34 cellular contexts compared by ENCODE assay signal in the genomic region with DNA sequence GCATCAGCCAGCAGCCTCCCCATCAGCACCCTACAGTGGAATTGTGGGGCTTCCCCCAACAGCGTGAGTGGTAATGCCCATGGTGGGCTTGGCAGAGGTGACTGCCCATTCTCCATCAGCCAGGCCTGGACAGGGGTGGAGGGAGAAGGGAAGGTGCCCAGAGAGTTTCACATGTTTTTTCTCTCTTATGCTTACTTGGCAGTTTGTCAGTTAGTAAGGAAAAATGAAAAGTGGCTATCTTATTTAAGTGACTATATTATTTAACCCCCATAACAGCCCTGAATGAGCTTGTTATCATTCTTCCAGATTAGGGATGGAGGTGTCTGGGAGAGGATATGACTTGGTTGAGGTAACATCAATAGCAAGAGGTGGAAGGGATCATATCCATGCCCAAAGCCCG.
DNase-seq lines count a peak whose midpoint lies in the region; ATAC-seq, FAIRE-seq and TF ChIP-seq lines count a peak whose summit lies in the region.
"Had no signal": no experiment of that assay in that cellular context is flagged by ENCODE, and none has a peak within 500 bp of the region (broad histone marks: within the 10 kb centered on the region; RNA-seq: fewer than 3 reads in every experiment).

No MANE protein-coding gene starts in this region.

- no peak overlapping the region for H2BK20ac ChIP-seq in IMR-90 (ENCODE audit: low read depth, low read length)

- in situ Hi-C loops in HepG2 (cut with HindIII; ENCODE audit: extremely low pct_ligation_motif_present, low pct_unique_long_range_greater_than_20kb) (no loop called here), IMR-90 (cut with MboI; ENCODE audit: low sequenced_read_pairs) (no loop called here)

- no peak overlapping the region for H3K9ac ChIP-seq in HepG2 (ENCODE audit: insufficient read depth, low read depth, low read length)
- no peak overlapping the region for H3K9ac ChIP-seq in IMR-90 (ENCODE audit: low read depth, low read length)
- H3K9ac ChIP-seq: BLaER1; BLaER1 treated with 17β-estradiol and CSF1 and Interleukin-3, amounts not matched to agents 10 nM and 100 nM had no signal

- no peak overlapping the region for H2BK5ac ChIP-seq in IMR-90 (ENCODE audit: low read depth, low read length, poor library complexity, severe bottlenecking)

- H3K4me3 ChIP-seq in HepG2 (replicated peaks in 1 of 3; ENCODE audit: insufficient read depth in 1 of 3, low read depth in 2 of 3, low read length in 3 of 3) (no peak overlapping the region), right lobe of liver (no peak overlapping the region), A549 (no peak overlapping the region), IMR-90 (ENCODE audit: insufficient read depth, low read depth, low read length) (no peak overlapping the region), esophagus muscularis mucosa (no peak overlapping the region), heart right ventricle (no peak overlapping the region), vagina (no peak overlapping the region)
- H3K4me3 ChIP-seq: BLaER1; BLaER1 treated with 17β-estradiol and CSF1 and Interleukin-3, amounts not matched to agents 10 nM and 100 nM had no signal

- POLR2A ChIA-PET in HepG2 (lab: Yijun Ruan, JAX) = no interaction called here
- POLR2A ChIA-PET in A549 (lab: Yijun Ruan, JAX) = no interaction called here
- POLR2A ChIA-PET in IMR-90 (lab: Charles Lee; ENCODE audit: unreplicated experiment) = no interaction called here

- no peak overlapping the region for H4K91ac ChIP-seq in IMR-90 (ENCODE audit: insufficient read depth, low read depth, low read length)

- H4K8ac ChIP-seq in IMR-90 (ENCODE audit: low read depth in 2 of 2, low read length in 2 of 2) = no peak overlapping the region

- H3K79me2 ChIP-seq in HepG2 (ENCODE audit: insufficient read depth, low read length) = no peaks in the 10 kb centered on the region

- no peak overlapping the region for H2AK9ac ChIP-seq in IMR-90 (replicated peaks; ENCODE audit: low read depth, low read length, poor library complexity)

- no peak overlapping the region for H2BK120ac ChIP-seq in IMR-90 (ENCODE audit: low read depth, low read length)

- no peak overlapping the region for H3K4ac ChIP-seq in IMR-90 (ENCODE audit: low read depth, low read length)

- no peak overlapping the region for H2AK5ac ChIP-seq in IMR-90 (ENCODE audit: low read depth, low read length)

- no peak overlapping the region for H3K18ac ChIP-seq in IMR-90 (ENCODE audit: low read depth, low read length)

- H3K27me3 ChIP-seq in HepG2 (ENCODE audit: control insufficient read depth in 1 of 2, insufficient read depth in 2 of 2, low read length in 2 of 2) (no peaks in the 10 kb centered on the region), right lobe of liver (no peaks in the 10 kb centered on the region), IMR-90 (ENCODE audit: control insufficient read depth, insufficient read depth, low read length) (no peaks in the 10 kb centered on the region), esophagus muscularis mucosa (no peaks in the 10 kb centered on the region), heart right ventricle (no peaks in the 10 kb centered on the region), vagina (no peaks in the 10 kb centered on the region)
- H3K27me3 ChIP-seq: BE2C; BLaER1; BLaER1 treated with 17β-estradiol and CSF1 and Interleukin-3, amounts not matched to agents 10 nM and 100 nM had no signal

- ATAC-seq in HepG2 (no peak), right lobe of liver (no peak), A549 (no peak), IMR-90 (ENCODE audit: low read depth) (no peak), heart right ventricle (no peak), GM18868 (IDR thresholded peaks at IDR 0.05; ENCODE audit: unreplicated experiment) (no peak)
- ATAC-seq: CD8-positive, alpha-beta T cell had no signal

- no peak overlapping the region for H3K27ac ChIP-seq in HepG2 (ENCODE audit: extremely low read length, insufficient read depth, low read length)
- H3K27ac ChIP-seq in right lobe of liver = no peak overlapping the region
- H3K27ac ChIP-seq in A549 = no peak overlapping the region
- no peak overlapping the region for H3K27ac ChIP-seq in IMR-90 (ENCODE audit: insufficient read depth, low read length)
- H3K27ac ChIP-seq in esophagus muscularis mucosa (replicated peaks in 1 of 4) = no peak overlapping the region
- H3K27ac ChIP-seq in heart right ventricle = no peak overlapping the region
- H3K27ac ChIP-seq in vagina = no peak overlapping the region
- H3K27ac ChIP-seq: 22Rv1, BLaER1, C4-2B had no signal

- H3K4me2 ChIP-seq in HepG2 (ENCODE audit: low read depth, low read length) (no peak overlapping the region), A549 (no peak overlapping the region), IMR-90 (ENCODE audit: low read depth, low read length) (no peak overlapping the region)
- H3K4me2 ChIP-seq: BLaER1; BLaER1 treated with 17β-estradiol and CSF1 and Interleukin-3, amounts not matched to agents 10 nM and 100 nM had no signal

- H3K36me3 ChIP-seq in HepG2 (replicated peaks in 1 of 2; ENCODE audit: control insufficient read depth in 1 of 2, insufficient read depth in 2 of 2, low read length in 2 of 2) (no peaks in the 10 kb centered on the region), right lobe of liver (no peaks in the 10 kb centered on the region), IMR-90 (ENCODE audit: control insufficient read depth, insufficient read depth, low read length) (no peaks in the 10 kb centered on the region), esophagus muscularis mucosa (no peaks in the 10 kb centered on the region), heart right ventricle (no peaks in the 10 kb centered on the region), vagina (no peaks in the 10 kb centered on the region)
- H3K36me3 ChIP-seq: BE2C; BLaER1; BLaER1 treated with 17β-estradiol and CSF1 and Interleukin-3, amounts not matched to agents 10 nM and 100 nM had no signal

- TF ChIP-seq CTCF in HepG2 (CRISPR knock-in tag; IDR thresholded peaks at IDR 0.05) (no peak), right lobe of liver (IDR thresholded peaks at IDR 0.05) (no peak), A549 (IDR thresholded peaks at IDR 0.05) (no peak), IMR-90 (conservative IDR thresholded peaks at IDR 0.05; ENCODE audit: low read depth, low read length) (no peak), esophagus muscularis mucosa (IDR thresholded peaks at IDR 0.05) (no peak), heart right ventricle (IDR thresholded peaks at IDR 0.05) (no peak), vagina (IDR thresholded peaks at IDR 0.05) (no peak)

- DNase-seq in HepG2 (ENCODE audit: low spot score) (no peak), right lobe of liver (no peak), A549 (ENCODE audit: low read depth in 1 of 2, low spot score in 1 of 2) (no peak), IMR-90 (no peak), esophagus muscularis mucosa (ENCODE audit: extremely low spot score) (peak; percentile 42), heart right ventricle (no peak), vagina (ENCODE audit: extremely low spot score in 2 of 2) (no peak)
- DNase-seq: 8988T; ACHN; AML-193; BE2C; C1 segment of cervical spinal cord; Caco-2; Calu3; CD4-positive, alpha-beta memory T cell; CD4-positive, alpha-beta T cell; CD4-positive, CD25-positive, alpha-beta regulatory T cell; CD8-positive, alpha-beta memory T cell; CD8-positive, alpha-beta T cell; COR-L47; DMS 273 treated with DMSO at 0.1 percent for 48 hours; DMS153; DMS53; DMS79; DMS79 treated with DMSO at 0.1 percent for 48 hours; DND-41; EL had no signal

- FAIRE-seq in HepG2 (lab: Jason Lieb, UNC) (no peak), A549 (lab: Jason Lieb, UNC) (no peak)
- FAIRE-seq: A204.1, D721Med had no signal

- H3K56ac ChIP-seq in IMR-90 (ENCODE audit: extremely low read depth, insufficient read depth, low read length) = no peak overlapping the region

- no peak for TF ChIP-seq EP300 in HepG2 (IDR thresholded peaks at IDR 0.05; ENCODE audit: low read depth in 2 of 2, low read length in 2 of 2)
- TF ChIP-seq EP300 in HepG2 (CRISPR knock-in tag; IDR thresholded peaks at IDR 0.05; ENCODE audit: borderline replicate concordance) = no peak
- TF ChIP-seq EP300 in A549 (IDR thresholded peaks at IDR 0.05) = no peak
- no peak for TF ChIP-seq EP300 in esophagus muscularis mucosa (IDR thresholded peaks at IDR 0.05)

- no peak for TF ChIP-seq RAD21 in HepG2 (CRISPR knock-in tag; IDR thresholded peaks at IDR 0.05)
- TF ChIP-seq RAD21 in A549 (conservative IDR thresholded peaks at IDR 0.05 in 1 of 2, IDR thresholded peaks at IDR 0.05 in 1 of 2) = no peak
- TF ChIP-seq RAD21 in IMR-90 (IDR thresholded peaks at IDR 0.05; ENCODE audit: low read length) = no peak

- H3K23ac ChIP-seq in IMR-90 (ENCODE audit: low read depth, low read length) = no peak overlapping the region

- no peak overlapping the region for H2BK15ac ChIP-seq in IMR-90 (ENCODE audit: low read depth, low read length)

- CTCF ChIA-PET in HepG2 (lab: Yijun Ruan, JAX; ENCODE audit: low intra/inter-chr PET ratio, low total read pairs) = no interaction called here
- CTCF ChIA-PET in A549 (lab: Yijun Ruan, JAX) = no interaction called here
- CTCF ChIA-PET in IMR-90 (lab: Yijun Ruan, JAX) = no interaction called here

- dilution Hi-C loops in IMR-90 (cut with HindIII; ENCODE audit: low sequenced_read_pairs, unreplicated experiment) = no loop called here

- H4K5ac ChIP-seq in IMR-90 (ENCODE audit: low read depth, low read length) = no peak overlapping the region

- H4K20me1 ChIP-seq in HepG2 (ENCODE audit: insufficient read depth, low read length) (no peaks in the 10 kb centered on the region), IMR-90 (ENCODE audit: insufficient read depth, low read length) (no peaks in the 10 kb centered on the region)
- H4K20me1 ChIP-seq: BLaER1; BLaER1 treated with 17β-estradiol and CSF1 and Interleukin-3, amounts not matched to agents 10 nM and 100 nM had no signal

- H3K9me1 ChIP-seq in IMR-90 (ENCODE audit: insufficient read depth, low read length) = no peaks in the 10 kb centered on the region

- intact Hi-C loops in HepG2 (cut with micrococcal nuclease; ENCODE audit: unreplicated experiment) = no loop called here
- intact Hi-C loops in right lobe of liver (cut with DNase I) = no loop called here
- intact Hi-C loops in IMR-90 (cut with micrococcal nuclease) = no loop called here
- intact Hi-C loops in esophagus muscularis mucosa (cut with DNase I) = no loop called here
- intact Hi-C loops in heart right ventricle (cut with DNase I) = loop anchor here in 1 of 10 donors (5.0 kb wide), 1 partner anchor 397 kb away; no protein-coding TSS in a partner anchor
- intact Hi-C loops in vagina (cut with DNase I) = no loop called here

- H3K79me1 ChIP-seq in IMR-90 (ENCODE audit: low read depth in 1 of 2, low read length in 2 of 2) = no peaks in the 10 kb centered on the region

- 3% methylated on average over 2 of the region's 2 CpGs for WGBS in HepG2 (ENCODE audit: low lambda C conversion rate)
- WGBS in right lobe of liver (ENCODE audit: insufficient coverage, low coverage, low lambda C conversion rate, missing lambda C conversion rate) = 50% methylated on average over 1 of the region's 2 CpGs
- 15% methylated on average over 2 of the region's 2 CpGs for WGBS in A549 (ENCODE audit: missing lambda C conversion rate)
- no CpG with 5 or more reads among the region's 2 CpGs for WGBS in IMR-90 (ENCODE audit: extremely low coverage in 2 of 2, insufficient read length in 1 of 2), 2 experiments
- 86% methylated on average over 2 of the region's 2 CpGs for WGBS in esophagus muscularis mucosa
- 80 to 87% methylated on average over 2 of the region's 2 CpGs for WGBS in heart right ventricle, 2 donors

- H3K4me1 ChIP-seq in HepG2 (ENCODE audit: insufficient read depth, low read length) (no peaks in the 10 kb centered on the region), right lobe of liver (no peaks in the 10 kb centered on the region), A549 (no peaks in the 10 kb centered on the region), IMR-90 (ENCODE audit: control insufficient read depth, insufficient read depth, low read length) (no peaks in the 10 kb centered on the region), esophagus muscularis mucosa (no peaks in the 10 kb centered on the region), heart right ventricle (no peaks in the 10 kb centered on the region), vagina (no peaks in the 10 kb centered on the region)
- H3K4me1 ChIP-seq: BE2C, BLaER1, Caco-2 had no signal

- no peak overlapping the region for H3K14ac ChIP-seq in IMR-90 (replicated peaks; ENCODE audit: low read depth, low read length)

- H2AFZ ChIP-seq in HepG2 (ENCODE audit: low read length) (no peak overlapping the region), IMR-90 (replicated peaks; ENCODE audit: low read length, poor library complexity) (peak overlapping the region; percentile 51)

- no peaks in the 10 kb centered on the region for H3K9me3 ChIP-seq in HepG2 (ENCODE audit: low read length)
- H3K9me3 ChIP-seq in right lobe of liver = no peaks in the 10 kb centered on the region
- H3K9me3 ChIP-seq in A549 = no peaks in the 10 kb centered on the region
- peaks cover 21% of the 10 kb centered on the region for H3K9me3 ChIP-seq in IMR-90 (ENCODE audit: control insufficient read depth, insufficient read depth, low read length)
- no peaks in the 10 kb centered on the region for H3K9me3 ChIP-seq in esophagus muscularis mucosa
- H3K9me3 ChIP-seq in heart right ventricle = no peaks in the 10 kb centered on the region
- H3K9me3 ChIP-seq in vagina = no peaks in the 10 kb centered on the region
- H3K9me3 ChIP-seq: BE2C; BLaER1; BLaER1 treated with 17β-estradiol and CSF1 and Interleukin-3, amounts not matched to agents 10 nM and 100 nM; Caco-2 had no signal

- BruUV-seq in HepG2 (replicated peaks; lab: Mats Ljungman, UMichigan) (no TSS peak), IMR-90 (replicated peaks; lab: Mats Ljungman, UMichigan) (no TSS peak)

- TF ChIP-seq POLR2A in HepG2 (IDR thresholded peaks at IDR 0.05; ENCODE audit: insufficient read depth in 1 of 2, low read depth in 2 of 2, low read length in 2 of 2) = no peak
- TF ChIP-seq POLR2A in right lobe of liver (IDR thresholded peaks at IDR 0.05) = no peak
- TF ChIP-seq POLR2A in A549 (IDR thresholded peaks at IDR 0.05; ENCODE audit: low read length) = no peak
- TF ChIP-seq POLR2A in IMR-90 (IDR thresholded peaks at IDR 0.05; ENCODE audit: low read depth, low read length) = no peak
- TF ChIP-seq POLR2A in esophagus muscularis mucosa (IDR thresholded peaks at IDR 0.05; ENCODE audit: low read depth) = no peak
- TF ChIP-seq POLR2A in vagina (IDR thresholded peaks at IDR 0.05) = no peak

Comparison
In these comparisons a context has a peak if more than half of its experiments do, and no peak if none do; other contexts are left out.
1. Of the 38 proteins assayed by ChIP-seq in both HepG2 and A549: peak only in HepG2: none; only in A549: none; in both: MAFK; in neither: 37.